ENCODE assay signal across 17 cellular contexts in genomic region chr19:21626924-21627697, GRCh38.
"Had no signal": no experiment of that assay in that cellular context is flagged by ENCODE, and none has a peak within 500 bp of the region (broad histone marks: within the 10 kb centered on the region; RNA-seq: fewer than 3 reads in every experiment).

No MANE protein-coding gene starts in this region.

- DNase-seq: dermis blood vessel endothelial cell; effector memory CD4-positive, alpha-beta T cell; esophagus squamous epithelium; natural killer cell; occipital lobe; ovary; posterior cingulate gyrus; psoas muscle; right cardiac atrium; sigmoid colon; stimulated activated CD4-positive, alpha-beta T cell treated with anti-CD3 and anti-CD28 coated beads, Interleukin-2, amount 100 ng/mL, for 24 hours; stimulated activated CD4-positive, alpha-beta T cell treated with anti-CD3 and anti-CD28 coated beads, Interleukin-4, amount 100 ng/mL, for 24 hours; stimulated activated naive CD4-positive, alpha-beta T cell treated with Interleukin-2 at 50 U/mL for 16 hours; stomach; thyroid gland; trophoblast cell had no signal

- ATAC-seq: natural killer cell; psoas muscle; right cardiac atrium; stimulated activated effector memory CD8-positive, alpha-beta T cell treated with anti-CD3 and anti-CD28 coated beads, Interleukin-12 subunit alpha, Interleukin-12 subunit beta, amount 100 ng/mL, for 72 hours had no signal
